Comparison of ENCODE assay signal across 1 cellular context in genomic region chr11:39346043-39346442, GRCh38.
TF ChIP-seq lines count a peak whose summit lies in the region.

No MANE protein-coding gene starts in this region.

TF ChIP-seq in GM23338, 12 proteins besides CTCF, POLR2A, EP300 and RAD21:
- TF ChIP-seq, protein P1, sequence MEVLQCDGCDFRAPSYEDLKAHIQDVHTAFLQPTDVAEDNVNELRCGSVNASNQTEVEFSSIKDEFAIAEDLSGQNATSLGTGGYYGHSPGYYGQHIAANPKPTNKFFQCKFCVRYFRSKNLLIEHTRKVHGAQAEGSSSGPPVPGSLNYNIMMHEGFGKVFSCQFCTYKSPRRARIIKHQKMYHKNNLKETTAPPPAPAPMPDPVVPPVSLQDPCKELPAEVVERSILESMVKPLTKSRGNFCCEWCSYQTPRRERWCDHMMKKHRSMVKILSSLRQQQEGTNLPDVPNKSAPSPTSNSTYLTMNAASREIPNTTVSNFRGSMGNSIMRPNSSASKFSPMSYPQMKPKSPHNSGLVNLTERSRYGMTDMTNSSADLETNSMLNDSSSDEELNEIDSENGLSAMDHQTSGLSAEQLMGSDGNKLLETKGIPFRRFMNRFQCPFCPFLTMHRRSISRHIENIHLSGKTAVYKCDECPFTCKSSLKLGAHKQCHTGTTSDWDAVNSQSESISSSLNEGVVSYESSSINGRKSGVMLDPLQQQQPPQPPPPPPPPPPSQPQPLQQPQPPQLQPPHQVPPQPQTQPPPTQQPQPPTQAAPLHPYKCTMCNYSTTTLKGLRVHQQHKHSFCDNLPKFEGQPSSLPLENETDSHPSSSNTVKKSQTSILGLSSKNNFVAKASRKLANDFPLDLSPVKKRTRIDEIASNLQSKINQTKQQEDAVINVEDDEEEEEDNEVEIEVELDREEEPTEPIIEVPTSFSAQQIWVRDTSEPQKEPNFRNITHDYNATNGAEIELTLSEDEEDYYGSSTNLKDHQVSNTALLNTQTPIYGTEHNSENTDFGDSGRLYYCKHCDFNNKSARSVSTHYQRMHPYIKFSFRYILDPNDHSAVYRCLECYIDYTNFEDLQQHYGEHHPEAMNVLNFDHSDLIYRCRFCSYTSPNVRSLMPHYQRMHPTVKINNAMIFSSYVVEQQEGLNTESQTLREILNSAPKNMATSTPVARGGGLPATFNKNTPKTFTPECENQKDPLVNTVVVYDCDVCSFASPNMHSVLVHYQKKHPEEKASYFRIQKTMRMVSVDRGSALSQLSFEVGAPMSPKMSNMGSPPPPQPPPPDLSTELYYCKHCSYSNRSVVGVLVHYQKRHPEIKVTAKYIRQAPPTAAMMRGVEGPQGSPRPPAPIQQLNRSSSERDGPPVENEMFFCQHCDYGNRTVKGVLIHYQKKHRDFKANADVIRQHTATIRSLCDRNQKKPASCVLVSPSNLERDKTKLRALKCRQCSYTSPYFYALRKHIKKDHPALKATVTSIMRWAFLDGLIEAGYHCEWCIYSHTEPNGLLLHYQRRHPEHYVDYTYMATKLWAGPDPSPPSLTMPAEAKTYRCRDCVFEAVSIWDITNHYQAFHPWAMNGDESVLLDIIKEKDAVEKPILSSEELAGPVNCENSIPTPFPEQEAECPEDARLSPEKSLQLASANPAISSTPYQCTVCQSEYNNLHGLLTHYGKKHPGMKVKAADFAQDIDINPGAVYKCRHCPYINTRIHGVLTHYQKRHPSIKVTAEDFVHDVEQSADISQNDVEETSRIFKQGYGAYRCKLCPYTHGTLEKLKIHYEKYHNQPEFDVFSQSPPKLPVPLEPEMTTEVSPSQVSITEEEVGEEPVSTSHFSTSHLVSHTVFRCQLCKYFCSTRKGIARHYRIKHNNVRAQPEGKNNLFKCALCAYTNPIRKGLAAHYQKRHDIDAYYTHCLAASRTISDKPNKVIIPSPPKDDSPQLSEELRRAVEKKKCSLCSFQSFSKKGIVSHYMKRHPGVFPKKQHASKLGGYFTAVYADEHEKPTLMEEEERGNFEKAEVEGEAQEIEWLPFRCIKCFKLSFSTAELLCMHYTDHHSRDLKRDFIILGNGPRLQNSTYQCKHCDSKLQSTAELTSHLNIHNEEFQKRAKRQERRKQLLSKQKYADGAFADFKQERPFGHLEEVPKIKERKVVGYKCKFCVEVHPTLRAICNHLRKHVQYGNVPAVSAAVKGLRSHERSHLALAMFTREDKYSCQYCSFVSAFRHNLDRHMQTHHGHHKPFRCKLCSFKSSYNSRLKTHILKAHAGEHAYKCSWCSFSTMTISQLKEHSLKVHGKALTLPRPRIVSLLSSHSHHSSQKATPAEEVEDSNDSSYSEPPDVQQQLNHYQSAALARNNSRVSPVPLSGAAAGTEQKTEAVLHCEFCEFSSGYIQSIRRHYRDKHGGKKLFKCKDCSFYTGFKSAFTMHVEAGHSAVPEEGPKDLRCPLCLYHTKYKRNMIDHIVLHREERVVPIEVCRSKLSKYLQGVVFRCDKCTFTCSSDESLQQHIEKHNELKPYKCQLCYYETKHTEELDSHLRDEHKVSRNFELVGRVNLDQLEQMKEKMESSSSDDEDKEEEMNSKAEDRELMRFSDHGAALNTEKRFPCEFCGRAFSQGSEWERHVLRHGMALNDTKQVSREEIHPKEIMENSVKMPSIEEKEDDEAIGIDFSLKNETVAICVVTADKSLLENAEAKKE (CRISPR knock-in tag; IDR thresholded peaks at IDR 0.05), result no peak
- no peak for TF ChIP-seq CREB1 (CRISPR knock-in tag; IDR thresholded peaks at IDR 0.05; ENCODE audit: low read depth)
- TF ChIP-seq NANOG (IDR thresholded peaks at IDR 0.05; ENCODE audit: borderline replicate concordance), result no peak
- TF ChIP-seq ZNF114 (CRISPR knock-in tag; IDR thresholded peaks at IDR 0.05), result no peak
- TF ChIP-seq REST (IDR thresholded peaks at IDR 0.05; ENCODE audit: unreplicated experiment), result no peak
- TF ChIP-seq ZNF331 (CRISPR knock-in tag; IDR thresholded peaks at IDR 0.05; ENCODE audit: low read depth), result no peak
- TF ChIP-seq EZH2phosphoT487 (IDR thresholded peaks at IDR 0.05; ENCODE audit: unreplicated experiment), result no peak
- no peak for TF ChIP-seq POLR2AphosphoS5 (IDR thresholded peaks at IDR 0.05; ENCODE audit: low read depth)
- no peak for TF ChIP-seq JUNB (IDR thresholded peaks at IDR 0.05; ENCODE audit: unreplicated experiment)
- no peak for TF ChIP-seq EZH2 (IDR thresholded peaks at IDR 0.05; ENCODE audit: low read depth, unreplicated experiment)
- no peak for TF ChIP-seq ETS1 (IDR thresholded peaks at IDR 0.05)
- no peak for TF ChIP-seq STAT1 (IDR thresholded peaks at IDR 0.05; ENCODE audit: unreplicated experiment)
TF ChIP-seq in GM23338: peak in this region for 0.
